In genomic region chr2:143575340-143575739, GRCh38 we compare ENCODE assay signal across 10 cellular contexts.
DNase-seq lines count a peak whose midpoint lies in the region; FAIRE-seq and TF ChIP-seq lines count a peak whose summit lies in the region.
"Had no signal": no experiment of that assay in that cellular context is flagged by ENCODE, and none has a peak within 500 bp of the region (broad histone marks: within the 10 kb centered on the region; RNA-seq: fewer than 3 reads in every experiment).

No MANE protein-coding gene starts in this region.

- no peak overlapping the region for H3K27ac Mint-ChIP-seq in neural progenitor cell
- H3K27ac Mint-ChIP-seq: T-helper 2 cell treated with Interferon-gamma antibody and Interleukin-4, amounts not matched to agents 5 μg/mL and 100 μg/mL, for 36 hours had no signal

- no peak overlapping the region for H3K9ac ChIP-seq in neural progenitor cell

- H3K4me3 Mint-ChIP-seq in neural progenitor cell: no peak overlapping the region
- H3K4me3 Mint-ChIP-seq: T-helper 2 cell treated with Interferon-gamma antibody and Interleukin-4, amounts not matched to agents 5 μg/mL and 100 μg/mL, for 36 hours had no signal

- DNase-seq in GM10248 (ENCODE audit: extremely low spot score) (no peak), bronchial epithelial cell (ENCODE audit: low read depth) (peak; percentile 36), neural progenitor cell (ENCODE audit: low spot score) (peak; percentile 46), RWPE1 (ENCODE audit: low spot score) (no peak), MV-4-11 (lab: John Stamatoyannopoulos, UW) (no peak), posterior vena cava (ENCODE audit: low spot score) (no peak)
- DNase-seq: activated gamma-delta T cell treated with Interleukin-2 at 50 U/mL for 16 hours, NCI-H1105 had no signal

- FAIRE-seq in bronchial epithelial cell (lab: Jason Lieb, UNC): no peak

- H3K36me3 Mint-ChIP-seq in neural progenitor cell: no peaks in the 10 kb centered on the region

- H3K4me3 ChIP-seq in bronchial epithelial cell (ENCODE audit: low read depth, low read length) (no peak overlapping the region), neural progenitor cell (no peak overlapping the region)

- CTCF ChIA-PET in GM10248 (lab: Yijun Ruan, JAX): interaction anchor here (0.9 kb wide), 2 partner anchors 10 to 26 kb away, joined by 3 read pairs; no protein-coding TSS in a partner anchor
- CTCF ChIA-PET in RWPE1 (lab: Yijun Ruan, JAX): interaction anchor here (0.6 kb wide), 1 partner anchor 42 kb away, joined by 3 read pairs; no protein-coding TSS in a partner anchor

- no peaks in the 10 kb centered on the region for H3K4me1 Mint-ChIP-seq in neural progenitor cell

- H2AFZ ChIP-seq in neural progenitor cell (replicated peaks): peak overlapping the region; percentile 0

- intact Hi-C loops in posterior vena cava (cut with DNase I): no loop called here

- no peaks in the 10 kb centered on the region for H3K79me2 ChIP-seq in neural progenitor cell (ENCODE audit: low read depth)

- no peaks in the 10 kb centered on the region for H3K27me3 Mint-ChIP-seq in neural progenitor cell (ENCODE audit: insufficient read depth, low read depth)

- POLR2A ChIA-PET in GM10248 (lab: Yijun Ruan, JAX): no interaction called here
- POLR2A ChIA-PET in RWPE1 (lab: Yijun Ruan, JAX; ENCODE audit: low non-redundant PET): no interaction called here

- H4K20me1 ChIP-seq in neural progenitor cell (ENCODE audit: low read depth): no peaks in the 10 kb centered on the region

- no peaks in the 10 kb centered on the region for H3F3A ChIP-seq in neural progenitor cell (ENCODE audit: low read depth)

- peaks cover 2% of the 10 kb centered on the region for H3K27me3 ChIP-seq in bronchial epithelial cell (ENCODE audit: control insufficient read depth, insufficient read depth, low read length)
- H3K27me3 ChIP-seq in neural progenitor cell: no peaks in the 10 kb centered on the region

- H3K9me3 ChIP-seq in neural progenitor cell (ENCODE audit: low read depth): no peaks in the 10 kb centered on the region

- H3K27ac ChIP-seq in neural progenitor cell (no peak overlapping the region), RWPE1 (no peak overlapping the region)

- no peak overlapping the region for H3K4me2 ChIP-seq in neural progenitor cell

- H3K9me3 Mint-ChIP-seq in neural progenitor cell: no peaks in the 10 kb centered on the region
- H3K9me3 Mint-ChIP-seq: T-helper 2 cell treated with Interferon-gamma antibody and Interleukin-4, amounts not matched to agents 5 μg/mL and 100 μg/mL, for 36 hours had no signal

- no peaks in the 10 kb centered on the region for H3K36me3 ChIP-seq in bronchial epithelial cell (ENCODE audit: control insufficient read depth, insufficient read depth, low read length)
- no peaks in the 10 kb centered on the region for H3K36me3 ChIP-seq in neural progenitor cell

- peak; percentile 34 for TF ChIP-seq CTCF in GM10248 (IDR thresholded peaks at IDR 0.05; ENCODE audit: control extremely low read depth, extremely low read depth, low read depth, missing control alignments)
- peak; percentile 46 for TF ChIP-seq CTCF in LNCAP (IDR thresholded peaks at IDR 0.05)
- peak; percentile 65 for TF ChIP-seq CTCF in bronchial epithelial cell (IDR thresholded peaks at IDR 0.05; ENCODE audit: insufficient read depth, low read length, severe bottlenecking)
- TF ChIP-seq CTCF in neural progenitor cell (IDR thresholded peaks at IDR 0.05): peak; percentile 57
- TF ChIP-seq CTCF in RWPE1 (conservative IDR thresholded peaks at IDR 0.05; ENCODE audit: low read depth): no peak; the same call in 1 of the 2 replicates

- no peaks in the 10 kb centered on the region for H3K4me1 ChIP-seq in neural progenitor cell

Comparison
In these comparisons a context has a peak if more than half of its experiments do, and no peak if none do; other contexts are left out.
1. DNase-seq: peak in bronchial epithelial cell (single experiment) and neural progenitor cell (single experiment); none in GM10248 (single experiment), RWPE1 (single experiment), MV-4-11 (single experiment) and posterior vena cava (single experiment).